Comparison of ENCODE assay signal across 8 cellular contexts in genomic region chr22:41682033-41682807, GRCh38. TPM values are rescaled to one million over a fixed set of nuclear protein-coding genes. Genes with fewer than 3 reads are reported as not detected.
DNase-seq lines count a peak whose midpoint lies in the region; ATAC-seq, FAIRE-seq and TF ChIP-seq lines count a peak whose summit lies in the region.

No MANE protein-coding gene starts in this region.

- TF ChIP-seq CTCF in WI38 (IDR thresholded peaks at IDR 0.05; ENCODE audit: low read depth, low read length) (no peak), bronchial epithelial cell (IDR thresholded peaks at IDR 0.05; ENCODE audit: insufficient read depth, low read length, severe bottlenecking) (no peak)

- DNase-seq in CD4-positive, alpha-beta memory T cell, result peak; percentile 84 to 89 (median 85)
- DNase-seq in NCI-H1694 (lab: John Stamatoyannopoulos, UW) (peak; percentile 71), bronchial epithelial cell (ENCODE audit: low read depth) (peak; percentile 68), immature natural killer cell (peak; percentile 83 to 90 (median 86))

- FAIRE-seq in bronchial epithelial cell (lab: Jason Lieb, UNC), result no peak

- H3K4me3 Mint-ChIP-seq in CD4-positive, alpha-beta memory T cell, result peak overlapping the region; percentile 95 to 100 (median 98)
- H3K4me3 Mint-ChIP-seq in immature natural killer cell, result peak overlapping the region; percentile 96 to 100 (median 97)

- no peaks in the 10 kb centered on the region for H3K27me3 Mint-ChIP-seq in CD4-positive, alpha-beta memory T cell
- peaks cover 0 to 6% (median 4%) of the 10 kb centered on the region in 3 donors for H3K27me3 Mint-ChIP-seq in immature natural killer cell (ENCODE audit: low read depth in 3 of 3)

- intact Hi-C loops in CD4-positive, alpha-beta memory T cell (cut with micrococcal nuclease), result loop anchor here (1.0 to 10.0 kb wide), 2 partner anchors 16 to 393 kb away; partner anchors contain the start of genes NAGA, PHETA2 and SMDT1

- H3K9me3 Mint-ChIP-seq in CD4-positive, alpha-beta memory T cell, result peaks cover 0 to 3% (median 0%) of the 10 kb centered on the region in 8 donors
- no peaks in the 10 kb centered on the region for H3K9me3 Mint-ChIP-seq in immature natural killer cell

- peak overlapping the region; percentile 86 for H3K27ac ChIP-seq in CD4-positive, alpha-beta memory T cell (ENCODE audit: low read depth, low read length)
- peak overlapping the region; percentile 8 to 91 (median 79) for H3K27ac ChIP-seq in skin epidermis

- peaks cover 13% of the 10 kb centered on the region for H3K36me3 ChIP-seq in CD4-positive, alpha-beta memory T cell (ENCODE audit: insufficient read depth, low read length)
- peaks cover 17% of the 10 kb centered on the region for H3K36me3 ChIP-seq in bronchial epithelial cell (ENCODE audit: control insufficient read depth, insufficient read depth, low read length)

- ATAC-seq in GM21717 (IDR thresholded peaks at IDR 0.05; ENCODE audit: unreplicated experiment) (peak; percentile 76), HG03378 (IDR thresholded peaks at IDR 0.05; ENCODE audit: unreplicated experiment) (no peak)

- peaks cover 15 to 54% (median 33%) of the 10 kb centered on the region in 4 donors for H3K4me1 Mint-ChIP-seq in CD4-positive, alpha-beta memory T cell
- peaks cover 22 to 60% of the 10 kb centered on the region in 2 donors for H3K4me1 Mint-ChIP-seq in immature natural killer cell

- peaks cover 27 to 41% of the 10 kb centered on the region in 2 donors for H3K36me3 Mint-ChIP-seq in CD4-positive, alpha-beta memory T cell
- H3K36me3 Mint-ChIP-seq in immature natural killer cell, result peaks cover 0 to 20% (median 14%) of the 10 kb centered on the region in 3 donors

- no peaks in the 10 kb centered on the region for H3K27me3 ChIP-seq in CD4-positive, alpha-beta memory T cell (ENCODE audit: insufficient read depth, low read length)
- no peaks in the 10 kb centered on the region for H3K27me3 ChIP-seq in bronchial epithelial cell (ENCODE audit: control insufficient read depth, insufficient read depth, low read length)

- peaks cover 48% of the 10 kb centered on the region for H3K4me1 ChIP-seq in CD4-positive, alpha-beta memory T cell (ENCODE audit: insufficient read depth, low read length)

- CTCF ChIA-PET in CD4-positive, alpha-beta memory T cell (lab: Charles Lee; ENCODE audit: partially characterized antibody), result interaction anchor here (1.4 kb wide), 1 partner anchor 15 kb away, joined by 3 read pairs; no protein-coding TSS in a partner anchor

- H3K27ac Mint-ChIP-seq in CD4-positive, alpha-beta memory T cell, result peak overlapping the region; percentile 98 to 100 (median 99)
- peak overlapping the region; percentile 94 to 100 (median 98) for H3K27ac Mint-ChIP-seq in immature natural killer cell

- peak overlapping the region; percentile 23 to 57 for H3K4me3 ChIP-seq in CD4-positive, alpha-beta memory T cell (ENCODE audit: low read length in 2 of 2)
- H3K4me3 ChIP-seq in WI38 (ENCODE audit: low read depth, low read length) (peak overlapping the region; percentile 68), bronchial epithelial cell (ENCODE audit: low read depth, low read length) (peak overlapping the region; percentile 88), skin epidermis (peak overlapping the region; percentile 42 to 78 (median 58))

- POLR2A ChIA-PET in CD4-positive, alpha-beta memory T cell (lab: Charles Lee; ENCODE audit: partially characterized antibody), result interaction anchor here (1.0 to 5.4 kb wide), 3 partner anchors 16 to 258 kb away, joined by 3 to 36 read pairs (median 3); partner anchors contain the start of gene PMM1

- H3K9me3 ChIP-seq in CD4-positive, alpha-beta memory T cell (ENCODE audit: control insufficient read depth in 1 of 2, low read length in 2 of 2), result no peaks in the 10 kb centered on the region

RNA-seq across cellular contexts. Expression of gene SNU13, which starts 6.4 kb away (rescaled TPM):
- total RNA-seq in CD4-positive, alpha-beta memory T cell, result 100 to 1,000 TPM; 123 to 129 TPM
- polyA plus RNA-seq in CD4-positive, alpha-beta memory T cell, result 100 to 1,000 TPM; 290 to 298 TPM
- total RNA-seq in bronchial epithelial cell, result 81.5 and 95.6 TPM in 2 replicates
- 100 to 1,000 TPM; 190 to 209 (median 192) TPM for polyA plus RNA-seq in immature natural killer cell

RNA-seq across cellular contexts. Expression of gene MEI1, which starts 17.1 kb away (rescaled TPM):
- 10 to 100 TPM; 79.2 to 79.6 TPM for total RNA-seq in CD4-positive, alpha-beta memory T cell
- polyA plus RNA-seq in CD4-positive, alpha-beta memory T cell, result 100 to 1,000 TPM; 156 to 286 TPM
- 0.13 TPM in 1 of 2 replicates, not detected in the other for total RNA-seq in bronchial epithelial cell
- polyA plus RNA-seq in immature natural killer cell, result 100 to 1,000 TPM; 122 to 250 (median 178) TPM

Comparison
In these comparisons a context has a peak if more than half of its experiments do, and no peak if none do; other contexts are left out.
1. RNA of gene MEI1, which starts 17.1 kb away (total RNA-seq): 79.2 to 79.6 TPM in CD4-positive, alpha-beta memory T cell; 0.13 TPM in bronchial epithelial cell; every median in the first group is over 10 times any median in the second.
2. Peak in every context shown above with its lines, with median percentiles within 50 percentile points of each other: DNase-seq and H3K4me3 ChIP-seq.